ENCODE assay signal across 16 cellular contexts in genomic region chr9:87675906-87676515, GRCh38. TPM values are rescaled to one million over a fixed set of nuclear protein-coding genes. Genes with fewer than 3 reads are reported as not detected.
DNase-seq lines count a peak whose midpoint lies in the region; ATAC-seq, FAIRE-seq and TF ChIP-seq lines count a peak whose summit lies in the region.
"Had no signal": no experiment of that assay in that cellular context is flagged by ENCODE, and none has a peak within 500 bp of the region (broad histone marks: within the 10 kb centered on the region; RNA-seq: fewer than 3 reads in every experiment).

No MANE protein-coding gene starts in this region.

- TF ChIP-seq POLR2A in IMR-90 (IDR thresholded peaks at IDR 0.05; ENCODE audit: low read depth, low read length): no peak

- no peaks in the 10 kb centered on the region for H3K79me1 ChIP-seq in IMR-90 (ENCODE audit: low read depth in 1 of 2, low read length in 2 of 2)

- H4K91ac ChIP-seq in IMR-90 (ENCODE audit: insufficient read depth, low read depth, low read length): no peak overlapping the region

- intact Hi-C loops in Calu3 (cut with micrococcal nuclease; ENCODE audit: unreplicated experiment): no loop called here
- intact Hi-C loops in IMR-90 (cut with micrococcal nuclease): no loop called here
- intact Hi-C loops in pancreas (cut with DNase I): no loop called here
- intact Hi-C loops in left colon (cut with DNase I, micrococcal nuclease): loop anchor here in 1 of 2 donors (5.0 kb wide), 1 partner anchor 366 kb away; no protein-coding TSS in a partner anchor

- no peaks in the 10 kb centered on the region for H3K4me1 ChIP-seq in IMR-90 (ENCODE audit: control insufficient read depth, insufficient read depth, low read length)
- no peaks in the 10 kb centered on the region for H3K4me1 ChIP-seq in hepatocyte (ENCODE audit: insufficient read depth)
- peaks cover 0 to 3% (median 0%) of the 10 kb centered on the region in 3 donors for H3K4me1 ChIP-seq in pancreas
- H3K4me1 ChIP-seq: SJSA1 had no signal

- H4K5ac ChIP-seq in IMR-90 (ENCODE audit: low read depth, low read length): no peak overlapping the region

- H2AK5ac ChIP-seq in IMR-90 (ENCODE audit: low read depth, low read length): no peak overlapping the region

- no peaks in the 10 kb centered on the region for H3K36me3 ChIP-seq in IMR-90 (ENCODE audit: control insufficient read depth, insufficient read depth, low read length)
- no peaks in the 10 kb centered on the region for H3K36me3 ChIP-seq in hepatocyte (replicated peaks; ENCODE audit: insufficient read depth, low read depth)
- peaks cover 0 to 8% (median 0%) of the 10 kb centered on the region in 3 donors for H3K36me3 ChIP-seq in pancreas

- TF ChIP-seq CTCF in Calu3 (IDR thresholded peaks at IDR 0.05; ENCODE audit: unreplicated experiment) (no peak), IMR-90 (conservative IDR thresholded peaks at IDR 0.05; ENCODE audit: low read depth, low read length) (no peak), hepatocyte (IDR thresholded peaks at IDR 0.05; ENCODE audit: poor library complexity) (no peak), pancreas (IDR thresholded peaks at IDR 0.05) (no peak)

- CTCF ChIA-PET in Calu3 (lab: Charles Lee) (no interaction called here), IMR-90 (lab: Yijun Ruan, JAX) (interaction anchor here (0.8 kb wide), 1 partner anchor 298 kb away, joined by 3 read pairs; the partner anchor contains the start of gene CDK20)

- dilution Hi-C loops in IMR-90 (cut with HindIII; ENCODE audit: low sequenced_read_pairs, unreplicated experiment): no loop called here

- H3K14ac ChIP-seq in IMR-90 (replicated peaks; ENCODE audit: low read depth, low read length): no peak overlapping the region

- no peak for FAIRE-seq in pancreas (lab: Jason Lieb, UNC)

- H3K4me1 Mint-ChIP-seq in Calu3 (ENCODE audit: low read depth, unreplicated experiment): no peaks in the 10 kb centered on the region

- H3K36me3 Mint-ChIP-seq in Calu3 (ENCODE audit: insufficient read depth, unreplicated experiment): peaks cover 18% of the 10 kb centered on the region
- H3K36me3 Mint-ChIP-seq: CD8-positive, alpha-beta T cell had no signal

- peak overlapping the region; percentile 37 for H2AK9ac ChIP-seq in IMR-90 (replicated peaks; ENCODE audit: low read depth, low read length, poor library complexity)

- H3K9me3 ChIP-seq in IMR-90 (ENCODE audit: control insufficient read depth, insufficient read depth, low read length) (no peaks in the 10 kb centered on the region), hepatocyte (ENCODE audit: low read depth) (no peaks in the 10 kb centered on the region), pancreas (no peaks in the 10 kb centered on the region)
- H3K9me3 ChIP-seq: MG63, SJSA1 had no signal

- H3K79me2 ChIP-seq in hepatocyte: no peaks in the 10 kb centered on the region

- ATAC-seq in IMR-90 (ENCODE audit: low read depth) (no peak), pancreas (peak in 3 of 4 donors; percentile 17 to 53 (median 27)), HG03175 (IDR thresholded peaks at IDR 0.05; ENCODE audit: unreplicated experiment) (no peak), HG03571 (IDR thresholded peaks at IDR 0.05; ENCODE audit: unreplicated experiment) (no peak), left colon (no peak)
- ATAC-seq: CD8-positive, alpha-beta T cell had no signal

- no peak overlapping the region for H3K18ac ChIP-seq in IMR-90 (ENCODE audit: low read depth, low read length)

- H3K4ac ChIP-seq in IMR-90 (ENCODE audit: low read depth, low read length): no peak overlapping the region

- H4K8ac ChIP-seq in IMR-90 (ENCODE audit: low read depth in 2 of 2, low read length in 2 of 2): no peak overlapping the region

- H3K9ac ChIP-seq in IMR-90 (ENCODE audit: low read depth, low read length): no peak overlapping the region

- H3K9me3 Mint-ChIP-seq in Calu3 (ENCODE audit: low read depth, unreplicated experiment): no peaks in the 10 kb centered on the region
- H3K9me3 Mint-ChIP-seq: CD8-positive, alpha-beta T cell; HFFc6 had no signal

- WGBS in IMR-90 (ENCODE audit: extremely low coverage in 2 of 2, insufficient read length in 1 of 2), 2 experiments: 67% methylated on average over 1 of the region's 14 CpGs; no CpG with 5 or more reads in 1 of the 2 experiments
- WGBS in hepatocyte (ENCODE audit: low lambda C conversion rate, missing lambda C conversion rate): 94% methylated on average over 14 of the region's 14 CpGs
- 64 to 68% methylated on average over 14 of the region's 14 CpGs for WGBS in pancreas, 2 donors

- in situ Hi-C loops in IMR-90 (cut with MboI; ENCODE audit: low sequenced_read_pairs): loop anchor here (5.0 to 25.0 kb wide), 3 partner anchors 136 to 1336 kb away; no protein-coding TSS in a partner anchor

- no peak overlapping the region for H3K4me3 Mint-ChIP-seq in Calu3 (ENCODE audit: low read depth, unreplicated experiment)
- H3K4me3 Mint-ChIP-seq: CD8-positive, alpha-beta T cell; HFFc6 had no signal

- H3K27me3 Mint-ChIP-seq in Calu3 (ENCODE audit: unreplicated experiment): no peaks in the 10 kb centered on the region

- no peaks in the 10 kb centered on the region for H3K9me2 ChIP-seq in hepatocyte (replicated peaks; ENCODE audit: insufficient read depth)

- no peak overlapping the region for H3K23ac ChIP-seq in IMR-90 (ENCODE audit: low read depth, low read length)

- H2BK20ac ChIP-seq in IMR-90 (ENCODE audit: low read depth, low read length): no peak overlapping the region

- H3K4me3 ChIP-seq in IMR-90 (ENCODE audit: insufficient read depth, low read depth, low read length) (no peak overlapping the region), hepatocyte (no peak overlapping the region), pancreas (no peak overlapping the region)
- H3K4me3 ChIP-seq: MG63, SJSA1 had no signal

- no peak for TF ChIP-seq RAD21 in IMR-90 (IDR thresholded peaks at IDR 0.05; ENCODE audit: low read length)

- H3K27ac ChIP-seq in IMR-90 (ENCODE audit: insufficient read depth, low read length): no peak overlapping the region
- H3K27ac ChIP-seq in hepatocyte: no peak overlapping the region
- H3K27ac ChIP-seq in pancreas: no peak overlapping the region
- H3K27ac ChIP-seq: RWPE1, SJSA1 had no signal

- no peak overlapping the region for H3K56ac ChIP-seq in IMR-90 (ENCODE audit: extremely low read depth, insufficient read depth, low read length)

- no peak overlapping the region for H3K4me2 ChIP-seq in IMR-90 (ENCODE audit: low read depth, low read length)
- no peak overlapping the region for H3K4me2 ChIP-seq in hepatocyte

- POLR2A ChIA-PET in IMR-90 (lab: Charles Lee; ENCODE audit: unreplicated experiment): no interaction called here

- peaks cover 7% of the 10 kb centered on the region; the same call in 1 of the 2 replicates for H3K27me3 ChIP-seq in IMR-90 (ENCODE audit: control insufficient read depth, insufficient read depth, low read length)
- no peaks in the 10 kb centered on the region for H3K27me3 ChIP-seq in hepatocyte
- H3K27me3 ChIP-seq in pancreas: no peaks in the 10 kb centered on the region
- H3K27me3 ChIP-seq: MG63, SJSA1 had no signal

- H4K20me1 ChIP-seq in IMR-90 (ENCODE audit: insufficient read depth, low read length) (no peaks in the 10 kb centered on the region; the same call in 1 of the 2 replicates), hepatocyte (ENCODE audit: insufficient read depth, poor library complexity, severe bottlenecking) (no peaks in the 10 kb centered on the region)

- no peaks in the 10 kb centered on the region for H3K9me1 ChIP-seq in IMR-90 (ENCODE audit: insufficient read depth, low read length)

- DNase-seq in Calu3: no peak
- no peak for DNase-seq in IMR-90
- peak; percentile 2 for DNase-seq in hepatocyte (ENCODE audit: low spot score)
- peak in 5 of 6 donors; percentile 50 to 84 (median 68) for DNase-seq in pancreas
- DNase-seq in left colon: no peak
- DNase-seq: CD8-positive, alpha-beta T cell; GF-D8; HFFc6; MG63; NCI-H1930; NCI-H2171; NCI-H510A treated with DMSO at 0.1 percent for 48 hours had no signal

- H2AFZ ChIP-seq in IMR-90 (replicated peaks; ENCODE audit: low read length, poor library complexity) (no peak overlapping the region), hepatocyte (no peak overlapping the region)

- no peak overlapping the region for H2BK120ac ChIP-seq in IMR-90 (ENCODE audit: low read depth, low read length)

- peak overlapping the region; percentile 47 for H3K27ac Mint-ChIP-seq in Calu3 (ENCODE audit: unreplicated experiment)
- H3K27ac Mint-ChIP-seq: CD8-positive, alpha-beta T cell; HFFc6 had no signal

- BruUV-seq in Calu3 (replicated peaks; lab: Mats Ljungman, UMichigan): no TSS peak
- BruUV-seq in IMR-90 (replicated peaks; lab: Mats Ljungman, UMichigan): no TSS peak

- no peak overlapping the region for H2BK5ac ChIP-seq in IMR-90 (ENCODE audit: low read depth, low read length, poor library complexity, severe bottlenecking)

- H2BK15ac ChIP-seq in IMR-90 (ENCODE audit: low read depth, low read length): no peak overlapping the region

TF ChIP-seq in IMR-90, 13 proteins besides CTCF, POLR2A, EP300 and RAD21 (continues in another document):
- TF ChIP-seq NFE2L2 (IDR thresholded peaks at IDR 0.05; ENCODE audit: low read depth, low read length) (no peak), ELK1 (IDR thresholded peaks at IDR 0.05; ENCODE audit: borderline replicate concordance, low read depth, low read length) (no peak), BHLHE40 (IDR thresholded peaks at IDR 0.05; ENCODE audit: low read depth, low read length) (no peak), RFX5 (IDR thresholded peaks at IDR 0.05; ENCODE audit: low read depth, low read length) (no peak), CHD1 (IDR thresholded peaks at IDR 0.05; ENCODE audit: low read depth, low read length) (no peak), MAFK (IDR thresholded peaks at IDR 0.05; ENCODE audit: low read depth, low read length) (no peak), MXI1 (IDR thresholded peaks at IDR 0.05; ENCODE audit: borderline replicate concordance, low read depth, low read length) (no peak)

RNA-seq across cellular contexts. Expression of gene CTSL, which starts 49.9 kb away (rescaled TPM):
- total RNA-seq in Calu3 (2022) (32.2 and 42.9 TPM in 2 replicates), IMR-90 (2012; rRNA removed) (57.0 and 89.7 TPM in 2 replicates), hepatocyte (343 and 365 TPM in 2 replicates), pancreas (10 to 100 TPM; 37.6 to 67.7 (median 42.6) TPM), left colon (10 to 100 TPM; 55.4 to 69.5 TPM)
- polyA plus RNA-seq in IMR-90 (2012; rRNA removed) (104 and 112 TPM in 2 replicates), hepatocyte (328 and 341 TPM in 2 replicates), pancreas (10 to 100 TPM; 33.8 to 64.1 TPM)
- polyA plus RNA-seq in IMR-90 (2012; cell fraction: cytosol; rRNA removed): 45.3 and 56.3 TPM in 2 replicates
- 13.5 and 55.6 TPM in 2 replicates for polyA plus RNA-seq in IMR-90 (2012; cell fraction: nucleus; rRNA removed; ENCODE audit: low replicate concordance)

Comparison
In these comparisons a context has a peak if more than half of its experiments do, and no peak if none do; other contexts are left out.
1. DNase-seq: peak in hepatocyte (single experiment) and pancreas (5 of 6); none in Calu3 (single experiment), IMR-90 (single experiment) and left colon (0 of 2).
2. ATAC-seq: peak in pancreas (3 of 4); none in IMR-90 (single experiment), HG03175 (single experiment), HG03571 (single experiment) and left colon (single experiment).